In genomic region chr16:81810361-81810760, GRCh38 we compare ENCODE assay signal across 14 cellular contexts. TPM values are rescaled to one million over a fixed set of nuclear protein-coding genes. Genes with fewer than 3 reads are reported as not detected.
DNase-seq lines count a peak whose midpoint lies in the region; ATAC-seq and TF ChIP-seq lines count a peak whose summit lies in the region.
"Had no signal": no experiment of that assay in that cellular context is flagged by ENCODE, and none has a peak within 500 bp of the region (broad histone marks: within the 10 kb centered on the region; RNA-seq: fewer than 3 reads in every experiment).

No MANE protein-coding gene starts in this region.

- peak overlapping the region; percentile 59 for H3K4me2 ChIP-seq in BLaER1

- H4K20me1 ChIP-seq in BLaER1: no peaks in the 10 kb centered on the region

- no peaks in the 10 kb centered on the region for H3K9me3 ChIP-seq in BLaER1

- H3K27me3 Mint-ChIP-seq in activated T-helper 1 cell treated with anti-CD3 and anti-CD28 coated beads, Interleukin-12 subunit alpha, Interleukin-12 subunit beta, Interleukin-2, Interleukin-4 antibody, amounts not matched to agents 30 ng/mL and 10 ng/mL and 1 ng/mL, durations not matched to agents 14 hours and 24 hours and 36 hours (ENCODE audit: insufficient read depth): no peaks in the 10 kb centered on the region
- H3K27me3 Mint-ChIP-seq in osteocyte (ENCODE audit: unreplicated experiment): peaks cover 3% of the 10 kb centered on the region
- H3K27me3 Mint-ChIP-seq: activated CD4-positive, alpha-beta T cell treated with anti-CD3 and anti-CD28 coated beads for 36 hours had no signal

- intact Hi-C loops in activated T-helper 1 cell treated with anti-CD3 and anti-CD28 coated beads, Interleukin-12 subunit alpha, Interleukin-12 subunit beta, Interleukin-2, Interleukin-4 antibody, amounts not matched to agents 30 ng/mL and 10 ng/mL and 1 ng/mL, durations not matched to agents 14 hours and 24 hours and 36 hours (cut with micrococcal nuclease): no loop called here

- H3K4me1 Mint-ChIP-seq in activated T-helper 1 cell treated with anti-CD3 and anti-CD28 coated beads, Interleukin-12 subunit alpha, Interleukin-12 subunit beta, Interleukin-2, Interleukin-4 antibody, amounts not matched to agents 30 ng/mL and 10 ng/mL and 1 ng/mL, durations not matched to agents 14 hours and 24 hours and 36 hours (ENCODE audit: low read depth): peaks cover 41% of the 10 kb centered on the region
- H3K4me1 Mint-ChIP-seq in osteocyte (ENCODE audit: unreplicated experiment): no peaks in the 10 kb centered on the region
- H3K4me1 Mint-ChIP-seq: activated CD4-positive, alpha-beta T cell treated with anti-CD3 and anti-CD28 coated beads for 36 hours had no signal

- peaks cover 7% of the 10 kb centered on the region for H3K36me3 ChIP-seq in BLaER1

- H3K9me3 Mint-ChIP-seq in activated T-helper 1 cell treated with anti-CD3 and anti-CD28 coated beads, Interleukin-12 subunit alpha, Interleukin-12 subunit beta, Interleukin-2, Interleukin-4 antibody, amounts not matched to agents 30 ng/mL and 10 ng/mL and 1 ng/mL, durations not matched to agents 14 hours and 24 hours and 36 hours: no peaks in the 10 kb centered on the region
- no peaks in the 10 kb centered on the region for H3K9me3 Mint-ChIP-seq in osteocyte (ENCODE audit: unreplicated experiment)

- H3K27ac Mint-ChIP-seq in activated T-helper 1 cell treated with anti-CD3 and anti-CD28 coated beads, Interleukin-12 subunit alpha, Interleukin-12 subunit beta, Interleukin-2, Interleukin-4 antibody, amounts not matched to agents 30 ng/mL and 10 ng/mL and 1 ng/mL, durations not matched to agents 14 hours and 24 hours and 36 hours: peak overlapping the region; percentile 24
- H3K27ac Mint-ChIP-seq in osteocyte (ENCODE audit: unreplicated experiment): no peak overlapping the region

- H3K36me3 Mint-ChIP-seq in activated T-helper 1 cell treated with anti-CD3 and anti-CD28 coated beads, Interleukin-12 subunit alpha, Interleukin-12 subunit beta, Interleukin-2, Interleukin-4 antibody, amounts not matched to agents 30 ng/mL and 10 ng/mL and 1 ng/mL, durations not matched to agents 14 hours and 24 hours and 36 hours (ENCODE audit: low read depth): no peaks in the 10 kb centered on the region
- H3K36me3 Mint-ChIP-seq in osteocyte (ENCODE audit: unreplicated experiment): no peaks in the 10 kb centered on the region

- peaks cover 68% of the 10 kb centered on the region for H3K4me1 ChIP-seq in BLaER1

- no peaks in the 10 kb centered on the region for H3K27me3 ChIP-seq in BLaER1

- TF ChIP-seq CTCF in osteocyte (IDR thresholded peaks at IDR 0.05): no peak

- DNase-seq in activated T-helper 1 cell treated with anti-CD3 and anti-CD28 coated beads, Interleukin-12 subunit alpha, Interleukin-12 subunit beta, Interleukin-2, Interleukin-4 antibody, amounts not matched to agents 30 ng/mL and 10 ng/mL and 1 ng/mL, durations not matched to agents 14 hours and 24 hours and 36 hours (ENCODE audit: low spot score): no peak
- no peak for DNase-seq in EL
- DNase-seq in cerebellar cortex (ENCODE audit: low spot score): no peak
- DNase-seq in osteocyte (ENCODE audit: extremely low spot score, unreplicated experiment): no peak
- DNase-seq: activated CD4-positive, alpha-beta T cell treated with anti-CD3 and anti-CD28 coated beads for 36 hours; erythroblast; glutamatergic neuron; midbrain; NCI-H1092 treated with DMSO at 0.1 percent for 48 hours; NCI-H446 had no signal

- H3K4me3 ChIP-seq in BLaER1: no peak overlapping the region

- H3K9ac ChIP-seq in BLaER1: no peak overlapping the region

- no peak overlapping the region for H3K27ac ChIP-seq in BLaER1

- no peak overlapping the region for H3K4me3 Mint-ChIP-seq in activated T-helper 1 cell treated with anti-CD3 and anti-CD28 coated beads, Interleukin-12 subunit alpha, Interleukin-12 subunit beta, Interleukin-2, Interleukin-4 antibody, amounts not matched to agents 30 ng/mL and 10 ng/mL and 1 ng/mL, durations not matched to agents 14 hours and 24 hours and 36 hours
- no peak overlapping the region for H3K4me3 Mint-ChIP-seq in osteocyte (ENCODE audit: unreplicated experiment)
- H3K4me3 Mint-ChIP-seq: activated CD4-positive, alpha-beta T cell treated with anti-CD3 and anti-CD28 coated beads for 36 hours had no signal

- ATAC-seq in GM18907 (IDR thresholded peaks at IDR 0.05; ENCODE audit: unreplicated experiment) (peak; percentile 31), HG03097 (IDR thresholded peaks at IDR 0.05; ENCODE audit: low FRiP score, unreplicated experiment) (peak; percentile 39), GM18858 (IDR thresholded peaks at IDR 0.05; ENCODE audit: unreplicated experiment) (no peak)

RNA-seq across cellular contexts. Expression of gene PLCG2, which starts 31.3 kb away (rescaled TPM):
- 12.9 and 13.7 TPM in 2 replicates for total RNA-seq in activated T-helper 1 cell treated with anti-CD3 and anti-CD28 coated beads, Interleukin-12 subunit alpha, Interleukin-12 subunit beta, Interleukin-2, Interleukin-4 antibody, amounts not matched to agents 30 ng/mL and 10 ng/mL and 1 ng/mL, durations not matched to agents 14 hours and 24 hours and 36 hours
- total RNA-seq in osteocyte: 0.16 TPM in 1 of 2 replicates, not detected in the other

Comparison
In these comparisons a context has a peak if more than half of its experiments do, and no peak if none do; other contexts are left out.
1. RNA of gene PLCG2, which starts 31.3 kb away (total RNA-seq): 12.9 to 13.7 TPM in activated T-helper 1 cell treated with anti-CD3 and anti-CD28 coated beads, Interleukin-12 subunit alpha, Interleukin-12 subunit beta, Interleukin-2, Interleukin-4 antibody, amounts not matched to agents 30 ng/mL and 10 ng/mL and 1 ng/mL, durations not matched to agents 14 hours and 24 hours and 36 hours; 0.16 TPM in osteocyte; every median in the first group is over 10 times any median in the second.